Comparison of ENCODE assay signal across 17 cellular contexts in genomic region chr16:47110939-47111338, GRCh38. TPM values are rescaled to one million over a fixed set of nuclear protein-coding genes. Genes with fewer than 3 reads are reported as not detected.
DNase-seq lines count a peak whose midpoint lies in the region; ATAC-seq and TF ChIP-seq lines count a peak whose summit lies in the region.
"Had no signal": no experiment of that assay in that cellular context is flagged by ENCODE, and none has a peak within 500 bp of the region (broad histone marks: within the 10 kb centered on the region; RNA-seq: fewer than 3 reads in every experiment).

No MANE protein-coding gene starts in this region.

- H3K27ac ChIP-seq in mammary epithelial cell (ENCODE audit: insufficient read depth, low read depth, low read length): no peak overlapping the region
- H3K27ac ChIP-seq: thoracic aorta had no signal

- no peaks in the 10 kb centered on the region for H4K20me1 ChIP-seq in mammary epithelial cell (ENCODE audit: insufficient read depth, low read length)

- H3K4me1 ChIP-seq in mammary epithelial cell (ENCODE audit: insufficient read depth, low read length): no peaks in the 10 kb centered on the region

- TF ChIP-seq CTCF in mammary epithelial cell (conservative IDR thresholded peaks at IDR 0.05 in 1 of 2, IDR thresholded peaks at IDR 0.05 in 1 of 2; ENCODE audit: extremely low read depth in 1 of 2, insufficient read depth in 1 of 2, low read depth in 1 of 2, low read length in 2 of 2): peak in 1 of 2 donors; percentile 19

- H3K79me2 ChIP-seq in mammary epithelial cell (ENCODE audit: insufficient read depth, low read length): no peaks in the 10 kb centered on the region

- H3K27me3 ChIP-seq in mammary epithelial cell (ENCODE audit: insufficient read depth, low read length): no peaks in the 10 kb centered on the region

- H3K9ac ChIP-seq in mammary epithelial cell (ENCODE audit: insufficient read depth, low read length): no peak overlapping the region

- no peak overlapping the region for H3K4me3 ChIP-seq in mammary epithelial cell (replicated peaks in 1 of 3; ENCODE audit: insufficient read depth in 1 of 3, low read depth in 2 of 3, low read length in 3 of 3)
- H3K4me3 ChIP-seq: thoracic aorta had no signal

- BruUV-seq in mammary epithelial cell (replicated peaks; lab: Mats Ljungman, UMichigan): no TSS peak

- in situ Hi-C loops in mammary epithelial cell (cut with MboI; ENCODE audit: low sequenced_read_pairs in 2 of 2): no loop called here

- DNase-seq in SKM-1 treated with dmso at 0.1 percent for 144 hours (lab: John Stamatoyannopoulos, UW; ENCODE audit: unreplicated experiment): peak; percentile 3
- DNase-seq in SKM-1 (lab: John Stamatoyannopoulos, UW; ENCODE audit: unreplicated experiment): no peak
- peak; percentile 22 for DNase-seq in NAMALWA (ENCODE audit: low spot score)
- peak; percentile 6 for DNase-seq in mammary epithelial cell
- no peak for DNase-seq in NCI-H2081 treated with DMSO at 0.1 percent for 48 hours (lab: John Stamatoyannopoulos, UW)
- no peak for DNase-seq in activated effector memory CD4-positive, alpha-beta T cell treated with anti-CD3 and anti-CD28 coated beads, Interleukin-2, amount 50 U/mL, for 16 hours
- DNase-seq in NCI-H345 treated with DMSO at 0.1 percent for 48 hours (lab: John Stamatoyannopoulos, UW; ENCODE audit: unreplicated experiment): no peak
- DNase-seq: activated CD4-positive, alpha-beta T cell treated with anti-CD3 and anti-CD28 coated beads, Interleukin-2, amount 50 U/mL, for 4 hours; activated naive CD8-positive, alpha-beta T cell treated with anti-CD3 and anti-CD28 coated beads, Interleukin-2, amount 50 U/mL, for 24 hours; central memory CD4-positive, alpha-beta T cell; mesenchymal stem cell; NCI-H1436; Right ventricle myocardium superior; stimulated activated CD8-positive, alpha-beta memory T cell treated with anti-CD3 and anti-CD28 coated beads, Interleukin-4, amount 100 ng/mL, for 48 hours had no signal

- dilution Hi-C loops in mammary epithelial cell (cut with HindIII; ENCODE audit: low sequenced_read_pairs): no loop called here

- H3K4me2 ChIP-seq in mammary epithelial cell (ENCODE audit: insufficient read depth, low read depth, low read length): no peak overlapping the region

- CTCF ChIA-PET in mammary epithelial cell (lab: Charles Lee; ENCODE audit: low non-redundant PET): no interaction called here

- ATAC-seq in GM21529 (IDR thresholded peaks at IDR 0.05; ENCODE audit: unreplicated experiment): no peak
- ATAC-seq: activated naive CD8-positive, alpha-beta T cell treated with anti-CD3 and anti-CD28 coated beads, Interleukin-2, amount 50 U/mL, for 24 hours; sciatic nerve had no signal

- intact Hi-C loops in mammary epithelial cell (cut with micrococcal nuclease): no loop called here

- H3K36me3 ChIP-seq in mammary epithelial cell (ENCODE audit: insufficient read depth, low read length): peaks cover 10% of the 10 kb centered on the region
- H3K36me3 ChIP-seq: thoracic aorta had no signal

- WGBS in mammary epithelial cell (ENCODE audit: low coverage, missing lambda C conversion rate): 100% methylated on average over 3 of the region's 3 CpGs

- H3K9me3 ChIP-seq in mammary epithelial cell (replicated peaks; ENCODE audit: insufficient read depth, low read length): no peaks in the 10 kb centered on the region
- H3K9me3 ChIP-seq: thoracic aorta had no signal

- no peak overlapping the region for H2AFZ ChIP-seq in mammary epithelial cell (ENCODE audit: low read depth, low read length)

RNA-seq across cellular contexts. Expression of gene NETO2, which starts 32.8 kb away (rescaled TPM):
- 10 to 100 TPM; 43.7 to 62.3 TPM for total RNA-seq in mammary epithelial cell
- polyA plus RNA-seq in mammary epithelial cell: 88.9 TPM
- polyA minus RNA-seq in mammary epithelial cell: 79.3 TPM

Comparison
In these comparisons a context has a peak if more than half of its experiments do, and no peak if none do; other contexts are left out.
1. DNase-seq: peak in SKM-1 treated with dmso at 0.1 percent for 144 hours (single experiment), NAMALWA (single experiment) and mammary epithelial cell (single experiment); none in SKM-1 (single experiment), NCI-H2081 treated with DMSO at 0.1 percent for 48 hours (single experiment), activated effector memory CD4-positive, alpha-beta T cell treated with anti-CD3 and anti-CD28 coated beads, Interleukin-2, amount 50 U/mL, for 16 hours (single experiment) and NCI-H345 treated with DMSO at 0.1 percent for 48 hours (single experiment).